ENCODE assay signal across 15 cellular contexts in the genomic region with DNA sequence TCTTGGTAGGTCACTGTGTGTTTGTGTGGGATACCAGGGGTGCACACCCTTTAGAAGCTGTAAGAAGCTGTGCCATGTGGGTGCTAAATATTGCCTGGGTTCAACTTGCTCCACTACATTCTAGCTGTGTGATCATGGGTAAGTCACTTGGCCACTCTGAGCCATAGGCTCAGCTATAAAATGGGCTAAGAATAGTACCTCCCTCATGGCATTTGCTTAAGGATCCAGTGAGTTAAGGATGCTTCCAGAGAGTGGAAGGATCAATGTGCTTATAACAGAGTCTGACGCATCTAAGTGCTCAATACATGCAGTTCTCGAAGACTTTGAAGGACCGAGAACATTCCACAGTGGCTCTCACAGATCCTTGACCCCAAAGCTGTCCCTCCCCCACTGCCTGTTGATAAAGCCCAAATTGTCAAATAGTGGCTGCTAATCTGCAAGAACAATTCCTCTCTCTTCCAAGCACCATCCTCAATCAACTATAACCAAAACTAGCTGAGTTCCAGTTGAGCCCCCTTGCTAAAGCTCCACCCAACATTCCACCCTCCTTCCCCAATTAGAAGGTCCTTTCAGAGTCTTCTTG. TPM values are rescaled to one million over a fixed set of nuclear protein-coding genes. Genes with fewer than 3 reads are reported as not detected.
DNase-seq lines count a peak whose midpoint lies in the region; ATAC-seq, FAIRE-seq and TF ChIP-seq lines count a peak whose summit lies in the region.
"Had no signal": no experiment of that assay in that cellular context is flagged by ENCODE, and none has a peak within 500 bp of the region (broad histone marks: within the 10 kb centered on the region; RNA-seq: fewer than 3 reads in every experiment).

No MANE protein-coding gene starts in this region.

- no peak for TF ChIP-seq POLR2A in GM12878 (IDR thresholded peaks at IDR 0.05; ENCODE audit: low read depth, low read length)

- RAD21 ChIA-PET in GM12878 (lab: Charles Lee; ENCODE audit: unreplicated experiment) = interaction anchor here (0.5 to 4.3 kb wide), 15 partner anchors 17 to 339 kb away, joined by 3 to 40 read pairs (median 4); partner anchors contain the start of gene IL2RB

- CTCF ChIA-PET in activated CD4-positive, alpha-beta T cell treated with anti-CD3 and anti-CD28 coated beads for 36 hours (lab: Charles Lee) = interaction anchor here (0.6 to 5.8 kb wide), 23 partner anchors 8 to 341 kb away, joined by 3 to 53 read pairs (median 4); partner anchors contain the start of gene IL2RB
- CTCF ChIA-PET in GM12878 (lab: Yijun Ruan, JAX) = interaction anchor here (0.7 to 4.9 kb wide), 14 partner anchors 8 to 746 kb away, joined by 3 to 50 read pairs (median 4); partner anchors contain the start of gene IL2RB

- peak overlapping the region; percentile 79 for H3K4me3 Mint-ChIP-seq in activated CD4-positive, alpha-beta T cell treated with anti-CD3 and anti-CD28 coated beads for 36 hours
- H3K4me3 Mint-ChIP-seq in IgD-negative memory B cell (peak overlapping the region in 3 of 4 donors; percentile 2 to 89 (median 67)), neural progenitor cell (no peak overlapping the region)

- intact Hi-C loops in activated CD4-positive, alpha-beta T cell treated with anti-CD3 and anti-CD28 coated beads for 36 hours (cut with DNase I, micrococcal nuclease) = loop anchor here (1.0 to 2.0 kb wide), 13 partner anchors 16 to 160 kb away; partner anchors contain the start of genes IL2RB (in 2 of the 2), CYTH4 (in 1 of the 2) and KCTD17 (in 1 of the 2)
- intact Hi-C loops in GM12878 (cut with micrococcal nuclease; ENCODE audit: unreplicated experiment) = no loop called here

- H3K36me3 ChIP-seq in GM12878 (ENCODE audit: control insufficient read depth in 2 of 2, insufficient read depth in 2 of 2, low read length in 1 of 2) = peaks cover 0 to 11% of the 10 kb centered on the region in 2 experiments; a peak in 3 of 4 replicates
- H3K36me3 ChIP-seq in neural progenitor cell = no peaks in the 10 kb centered on the region

- no peak for TF ChIP-seq CTCF in GM12878 (IDR thresholded peaks at IDR 0.05 in 2 of 3, conservative IDR thresholded peaks at IDR 0.05 in 1 of 3; ENCODE audit: control insufficient read depth in 2 of 3, extremely low read depth in 1 of 3, insufficient read depth in 1 of 3, low read depth in 3 of 3, low read length in 3 of 3)
- no peak for TF ChIP-seq CTCF in neural progenitor cell (IDR thresholded peaks at IDR 0.05)
- TF ChIP-seq CTCF in GM13976 (IDR thresholded peaks at IDR 0.05; ENCODE audit: borderline replicate concordance, control extremely low read depth, extremely low read depth, insufficient read depth, missing control alignments) = no peak

- WGBS in GM12878 (ENCODE audit: insufficient coverage, insufficient replicate concordance, low lambda C conversion rate, missing lambda C conversion rate) = 96% methylated on average over 3 of the region's 3 CpGs

- peaks cover 76% of the 10 kb centered on the region for H3K4me1 Mint-ChIP-seq in activated CD4-positive, alpha-beta T cell treated with anti-CD3 and anti-CD28 coated beads for 36 hours
- H3K4me1 Mint-ChIP-seq in IgD-negative memory B cell (peaks cover 15 to 22% (median 20%) of the 10 kb centered on the region in 3 donors), neural progenitor cell (peaks cover 24% of the 10 kb centered on the region)

- no peak for DNase-seq in activated CD4-positive, alpha-beta T cell treated with anti-CD3 and anti-CD28 coated beads for 36 hours
- no peak for DNase-seq in activated CD4-positive, alpha-beta T cell treated with anti-CD3 and anti-CD28 coated beads for 48 hours
- no peak for DNase-seq in GM12878 (ENCODE audit: low read depth, low spot score)
- no peak for DNase-seq in neural progenitor cell (ENCODE audit: low spot score)
- no peak for DNase-seq in kidney tubule cell (ENCODE audit: low spot score)
- no peak for DNase-seq in GM13976 (ENCODE audit: low spot score)
- DNase-seq: Calu3, HCEC 1CT, hypothalamus, nucleus accumbens had no signal

- no TSS peak for BruUV-seq in GM12878 (replicated peaks; lab: Mats Ljungman, UMichigan)

- SMC1A ChIA-PET in GM12878 (lab: Charles Lee; ENCODE audit: uncharacterized antibody, unreplicated experiment) = interaction anchor here (0.6 to 4.6 kb wide), 14 partner anchors 16 to 1136 kb away, joined by 3 to 45 read pairs (median 3); partner anchors contain the start of gene IL2RB

- H3K4me3 ChIP-seq in GM12878 (no peak overlapping the region), neural progenitor cell (no peak overlapping the region)

- H3K27me3 Mint-ChIP-seq in activated CD4-positive, alpha-beta T cell treated with anti-CD3 and anti-CD28 coated beads for 36 hours = no peaks in the 10 kb centered on the region
- H3K27me3 Mint-ChIP-seq in IgD-negative memory B cell = peaks cover 2% of the 10 kb centered on the region
- H3K27me3 Mint-ChIP-seq in neural progenitor cell (ENCODE audit: insufficient read depth, low read depth) = peaks cover 14% of the 10 kb centered on the region

- TF ChIP-seq RAD21 in GM12878 (IDR thresholded peaks at IDR 0.05; ENCODE audit: insufficient read depth, low read depth, low read length) = no peak

- H3F3A ChIP-seq in neural progenitor cell (ENCODE audit: low read depth) = no peaks in the 10 kb centered on the region

- POLR2A ChIA-PET in activated CD4-positive, alpha-beta T cell treated with anti-CD3 and anti-CD28 coated beads for 36 hours (lab: Charles Lee) = interaction anchor here (0.6 to 6.6 kb wide), 21 partner anchors 8 to 641 kb away, joined by 3 to 53 read pairs (median 4); partner anchors contain the start of genes IL2RB and TXN2
- POLR2A ChIA-PET in GM12878 (lab: Charles Lee) = interaction anchor here (0.6 to 2.8 kb wide), 12 partner anchors 9 to 182 kb away, joined by 3 to 14 read pairs (median 3); partner anchors contain the start of gene IL2RB

- in situ Hi-C loops in GM12878 (cut with MboI) = no loop called here
- in situ Hi-C loops in GM13976 (cut with MboI; ENCODE audit: low sequenced_read_pairs, unreplicated experiment) = no loop called here

- TF ChIP-seq EP300 in GM12878 (IDR thresholded peaks at IDR 0.05; ENCODE audit: borderline replicate concordance in 1 of 2, control insufficient read depth in 1 of 2, low read depth in 2 of 2, low read length in 2 of 2) = no peak

- H3K79me2 ChIP-seq in GM12878 (ENCODE audit: control insufficient read depth, insufficient read depth, low read length) = no peaks in the 10 kb centered on the region
- H3K79me2 ChIP-seq in neural progenitor cell (ENCODE audit: low read depth) = no peaks in the 10 kb centered on the region

- peaks cover 53% of the 10 kb centered on the region for H3K36me3 Mint-ChIP-seq in activated CD4-positive, alpha-beta T cell treated with anti-CD3 and anti-CD28 coated beads for 36 hours (ENCODE audit: low read depth)
- peaks cover 1% of the 10 kb centered on the region for H3K36me3 Mint-ChIP-seq in IgD-negative memory B cell
- no peaks in the 10 kb centered on the region for H3K36me3 Mint-ChIP-seq in neural progenitor cell

- FAIRE-seq in GM12878 (lab: Jason Lieb, UNC) = peak; percentile 31

- H3K9me3 Mint-ChIP-seq in activated CD4-positive, alpha-beta T cell treated with anti-CD3 and anti-CD28 coated beads for 36 hours (ENCODE audit: low read depth) = no peaks in the 10 kb centered on the region
- H3K9me3 Mint-ChIP-seq in IgD-negative memory B cell (no peaks in the 10 kb centered on the region), neural progenitor cell (no peaks in the 10 kb centered on the region)

- H3K4me2 ChIP-seq in GM12878 (ENCODE audit: control insufficient read depth, insufficient read depth) (peak overlapping the region; percentile 45), neural progenitor cell (no peak overlapping the region)

- H3K4me1 ChIP-seq in GM12878 (ENCODE audit: control insufficient read depth, insufficient read depth, low read length) = peaks cover 21% of the 10 kb centered on the region
- H3K4me1 ChIP-seq in neural progenitor cell = peaks cover 18% of the 10 kb centered on the region

- H2AFZ ChIP-seq in GM12878 (ENCODE audit: control insufficient read depth, low read depth, low read length) = peak overlapping the region; percentile 67
- no peak overlapping the region for H2AFZ ChIP-seq in neural progenitor cell (replicated peaks)

- H3K9ac ChIP-seq in GM12878 (ENCODE audit: control insufficient read depth, insufficient read depth, low read length) (no peak overlapping the region), neural progenitor cell (no peak overlapping the region)

- H3K27me3 ChIP-seq in GM12878 (replicated peaks in 1 of 2; ENCODE audit: control insufficient read depth in 2 of 2, insufficient read depth in 2 of 2, low read length in 1 of 2) = no peaks in the 10 kb centered on the region
- H3K27me3 ChIP-seq in neural progenitor cell = no peaks in the 10 kb centered on the region

- H4K20me1 ChIP-seq in GM12878 (ENCODE audit: control insufficient read depth, insufficient read depth) (no peaks in the 10 kb centered on the region), neural progenitor cell (ENCODE audit: low read depth) (no peaks in the 10 kb centered on the region)

- H3K9me3 ChIP-seq in GM12878 (replicated peaks; ENCODE audit: control insufficient read depth, insufficient read depth, low read length) (no peaks in the 10 kb centered on the region), neural progenitor cell (ENCODE audit: low read depth) (no peaks in the 10 kb centered on the region)

- peak overlapping the region; percentile 98 for H3K27ac Mint-ChIP-seq in activated CD4-positive, alpha-beta T cell treated with anti-CD3 and anti-CD28 coated beads for 36 hours
- H3K27ac Mint-ChIP-seq in IgD-negative memory B cell (peak overlapping the region; percentile 67 to 78 (median 68)), neural progenitor cell (peak overlapping the region; percentile 42)

- peak overlapping the region; percentile 38 for H3K27ac ChIP-seq in GM12878 (ENCODE audit: control insufficient read depth, insufficient read depth)
- H3K27ac ChIP-seq in neural progenitor cell = no peak overlapping the region

- ATAC-seq in activated CD4-positive, alpha-beta T cell treated with anti-CD3 and anti-CD28 coated beads for 36 hours = peak; percentile 13
- ATAC-seq in GM12878 (no peak), HG03521 (IDR thresholded peaks at IDR 0.05; ENCODE audit: unreplicated experiment) (no peak)

RNA-seq across cellular contexts. Expression of gene TMPRSS6, which starts 13.2 kb away (rescaled TPM):
- 10 to 100 TPM; 17.6 to 20.2 TPM for total RNA-seq in activated CD4-positive, alpha-beta T cell treated with anti-CD3 and anti-CD28 coated beads for 36 hours
- not detected for polyA plus RNA-seq in IgD-negative memory B cell
- 4.0 TPM in 2 replicates for total RNA-seq in GM12878 (2013; cell fraction: nucleolus; rRNA removed)
- total RNA-seq in GM12878 (2014; rRNA removed) = 0.06 TPM in 1 of 2 replicates, not detected in the other
- total RNA-seq in GM12878 (2014; rRNA removed; fragmentation: Illumina TruSeq; extraction: Trizol) = not detected in 2 replicates
- 0.19 and 0.31 TPM in 2 replicates for total RNA-seq in GM12878 (2021)
- 0.21 TPM for polyA plus RNA-seq in GM12878 (2011; ENCODE audit: low read depth)
- 0.55 and 0.69 TPM in 2 replicates for polyA plus RNA-seq in GM12878 (2011; rRNA removed)
- polyA plus RNA-seq in GM12878 (2011; cell fraction: cytosol; rRNA removed) = 0.82 and 1.3 TPM in 2 replicates
- polyA plus RNA-seq in GM12878 (2011; cell fraction: nucleus; rRNA removed) = 3.8 and 6.0 TPM in 2 replicates
- 0.57 and 1.00 TPM in 2 replicates for polyA plus RNA-seq in GM12878 (2012)
- polyA plus RNA-seq in GM12878 (2014; fragmentation: Illumina TruSeq; extraction: Trizol) = not detected in 2 replicates
- not detected for polyA plus RNA-seq in GM12878 (2014; fragmentation: Nextera tagmentation; extraction: Ambion mirVana)
- 0.03 TPM in 1 of 2 replicates, not detected in the other for polyA plus RNA-seq in GM12878 (2014; rRNA removed)
- polyA plus RNA-seq in GM12878 (2016; fragmentation: Nextera tagmentation; extraction: Ambion mirVana) = under 1 TPM in 1 of 2 experiments, not detected in 1; 0.07 TPM
- polyA minus RNA-seq in GM12878 (2011; rRNA and poly(A)+ RNA removed) = 0.82 and 1.1 TPM in 2 replicates
- 0.31 TPM in 1 of 2 replicates, not detected in the other for polyA minus RNA-seq in GM12878 (2011; cell fraction: cytosol; rRNA and poly(A)+ RNA removed)
- 1.8 TPM in 2 replicates for polyA minus RNA-seq in GM12878 (2011; cell fraction: nucleus; rRNA and poly(A)+ RNA removed)
- total RNA-seq in neural progenitor cell (ENCODE audit: low replicate concordance) = not detected in 2 replicates
- total RNA-seq: A172, Calu3, cerebellum, esophagus mucosa had no signal

RNA-seq across cellular contexts. Expression of gene IL2RB, which starts 27.0 kb away (rescaled TPM):
- 100 to 1,000 TPM; 204 to 231 TPM for total RNA-seq in activated CD4-positive, alpha-beta T cell treated with anti-CD3 and anti-CD28 coated beads for 36 hours
- polyA plus RNA-seq in IgD-negative memory B cell (13.2 TPM), GM12878 (2011; rRNA removed) (27.7 and 91.9 TPM in 2 replicates), GM12878 (2014; fragmentation: Illumina TruSeq; extraction: Trizol) (24.3 and 56.0 TPM in 2 replicates), GM12878 (2014; fragmentation: Nextera tagmentation; extraction: Ambion mirVana) (10 to 100 TPM; 10.2 TPM), GM12878 (2014; rRNA removed) (46.1 and 56.0 TPM in 2 replicates), GM12878 (2016; fragmentation: Nextera tagmentation; extraction: Ambion mirVana) (100 to 1,000 TPM; 119 to 120 TPM)
- 55.9 and 64.1 TPM in 2 replicates for total RNA-seq in GM12878 (2013; cell fraction: nucleolus; rRNA removed)
- total RNA-seq in GM12878 (2014; rRNA removed) (12.4 and 14.8 TPM in 2 replicates), GM12878 (2014; rRNA removed; fragmentation: Illumina TruSeq; extraction: Trizol) (11.7 and 14.3 TPM in 2 replicates), GM12878 (2021) (86.8 and 91.9 TPM in 2 replicates), neural progenitor cell (ENCODE audit: low replicate concordance) (0.62 TPM in 1 of 2 replicates, not detected in the other)
- 28.0 TPM for polyA plus RNA-seq in GM12878 (2011; ENCODE audit: low read depth)
- polyA plus RNA-seq in GM12878 (2011; cell fraction: cytosol; rRNA removed) = 89.5 and 131 TPM in 2 replicates
- 145 TPM in 2 replicates for polyA plus RNA-seq in GM12878 (2011; cell fraction: nucleus; rRNA removed)
- polyA plus RNA-seq in GM12878 (2012) = 50.5 and 64.7 TPM in 2 replicates
- polyA minus RNA-seq in GM12878 (2011; rRNA and poly(A)+ RNA removed) = 34.5 and 58.6 TPM in 2 replicates
- polyA minus RNA-seq in GM12878 (2011; cell fraction: cytosol; rRNA and poly(A)+ RNA removed) = 47.5 and 49.2 TPM in 2 replicates
- polyA minus RNA-seq in GM12878 (2011; cell fraction: nucleus; rRNA and poly(A)+ RNA removed) = 19.7 and 32.2 TPM in 2 replicates
- total RNA-seq: A172, Calu3 had no signal

Comparison
In these comparisons a context has a peak if more than half of its experiments do, and no peak if none do; other contexts are left out.
1. H3K27ac Mint-ChIP-seq: peak in every context shown above with its lines; median percentile 98 in activated CD4-positive, alpha-beta T cell treated with anti-CD3 and anti-CD28 coated beads for 36 hours; 68 in IgD-negative memory B cell; 42 in neural progenitor cell.